In the genomic region with DNA sequence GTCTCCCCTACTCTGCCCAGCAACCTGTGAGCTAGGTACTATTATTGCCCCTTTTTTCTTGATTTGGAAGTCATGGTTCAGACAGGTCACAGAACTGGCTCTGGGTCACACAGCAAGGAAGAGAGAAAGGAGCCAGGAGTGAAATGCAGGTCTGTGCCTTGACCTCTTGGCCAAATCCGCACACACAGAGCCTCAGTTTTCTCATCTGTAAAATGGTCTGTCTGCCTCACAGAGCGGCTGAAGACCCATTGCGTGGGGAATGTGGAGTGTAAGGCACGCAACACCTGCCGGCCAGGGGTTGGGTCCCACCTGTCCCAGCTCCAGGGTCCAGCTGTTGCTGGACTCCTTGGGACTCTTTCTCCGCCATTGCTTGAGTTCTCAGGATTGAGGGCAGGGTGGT, we compare ENCODE assay signal across 12 cellular contexts. TPM values are rescaled to one million over a fixed set of nuclear protein-coding genes. Genes with fewer than 3 reads are reported as not detected.
"Had no signal": no experiment of that assay in that cellular context is flagged by ENCODE, and none has a peak within 500 bp of the region (broad histone marks: within the 10 kb centered on the region; RNA-seq: fewer than 3 reads in every experiment).

No MANE protein-coding gene starts in this region.

- H3K27me3 ChIP-seq: colonic mucosa, pancreas had no signal

- H3K9me3 ChIP-seq: colonic mucosa, pancreas had no signal

- H3K36me3 ChIP-seq: colonic mucosa, pancreas had no signal

- DNase-seq: activated CD4-positive, alpha-beta T cell treated with anti-CD3 and anti-CD28 coated beads, Interleukin-2, amount 10 ng/mL, durations not matched to agents 24 days and 14 days; activated CD8-positive, alpha-beta memory T cell treated with anti-CD3 and anti-CD28 coated beads for 24 hours; activated naive CD4-positive, alpha-beta T cell treated with Interleukin-2 at 50 U/mL for 16 hours; activated naive CD8-positive, alpha-beta T cell treated with anti-CD3 and anti-CD28 coated beads, Interleukin-2, amount 50 U/mL, for 24 hours; immature natural killer cell; pancreas; T-helper 17 cell had no signal

- H3K4me3 ChIP-seq: colonic mucosa, pancreas, skin epidermis had no signal

- H3K4me1 ChIP-seq: colonic mucosa, pancreas had no signal

- FAIRE-seq: pancreas had no signal

- H3K27ac ChIP-seq: colonic mucosa, pancreas had no signal

- ATAC-seq: activated naive CD8-positive, alpha-beta T cell treated with anti-CD3 and anti-CD28 coated beads, Interleukin-2, amount 50 U/mL, for 24 hours; T-helper 17 cell; WTC11 had no signal

RNA-seq across cellular contexts. Expression of a gene that starts 32.4 kb away (rescaled TPM):
- total RNA-seq: activated CD4-positive, alpha-beta T cell treated with anti-CD3 and anti-CD28 coated beads, Interleukin-2, amount 10 ng/mL, durations not matched to agents 24 days and 14 days; glomerular endothelial cell; T-helper 17 cell; WTC11 had no signal
- polyA plus RNA-seq: immature natural killer cell, liver had no signal
